In the genomic region with DNA sequence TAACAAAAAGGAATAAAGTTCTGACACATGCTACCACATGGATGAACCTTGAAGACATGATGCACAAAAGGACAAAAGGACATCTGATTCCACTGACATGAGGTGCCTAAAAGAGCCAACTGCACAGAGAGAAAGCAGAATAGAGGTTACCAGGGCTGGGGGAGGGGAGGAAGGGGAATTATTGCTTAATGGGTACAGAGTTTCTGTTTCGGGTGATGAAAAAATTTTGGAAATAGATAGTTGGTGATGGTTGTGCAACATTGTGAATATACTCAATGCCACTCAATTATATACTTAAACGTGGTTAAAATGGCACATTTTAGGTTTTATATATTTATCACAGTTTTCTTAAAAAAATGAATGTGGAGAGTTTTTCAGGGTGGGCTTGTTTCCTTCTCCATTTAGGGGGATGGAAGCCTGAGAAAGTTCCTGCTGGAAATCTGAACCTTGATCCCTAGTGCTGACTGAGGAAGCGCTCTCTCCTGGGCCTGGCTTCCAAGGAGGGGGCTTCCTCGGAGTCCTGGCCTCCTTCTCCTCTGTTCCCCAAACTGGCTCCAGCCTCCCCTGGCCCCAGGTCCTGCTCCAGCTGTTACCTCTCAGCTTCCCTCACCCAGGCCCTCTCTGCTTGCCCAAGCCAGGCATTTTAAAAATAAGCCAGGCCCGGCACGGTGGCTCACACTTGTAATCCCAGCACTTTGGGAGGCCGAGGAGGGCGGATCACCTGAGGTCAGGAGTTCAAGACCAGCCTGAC, we compare ENCODE assay signal across 14 cellular contexts.
DNase-seq lines count a peak whose midpoint lies in the region; ATAC-seq and TF ChIP-seq lines count a peak whose summit lies in the region.
"Had no signal": no experiment of that assay in that cellular context is flagged by ENCODE, and none has a peak within 500 bp of the region (broad histone marks: within the 10 kb centered on the region; RNA-seq: fewer than 3 reads in every experiment).

No MANE protein-coding gene starts in this region.

- peaks cover 10% of the 10 kb centered on the region; the same call in 1 of the 2 replicates for H3K79me2 ChIP-seq in DND-41 (ENCODE audit: insufficient read depth, low read length)

- TF ChIP-seq CTCF in DND-41 (IDR thresholded peaks at IDR 0.05; ENCODE audit: borderline replicate concordance, extremely low read depth, low read length, poor library complexity, severe bottlenecking): no peak

- peak overlapping the region; percentile 16; the same call in 1 of the 2 replicates for H3K27ac ChIP-seq in DND-41 (ENCODE audit: low read length)
- H3K27ac ChIP-seq: cardiac muscle cell had no signal

- no peaks in the 10 kb centered on the region for H3K27me3 ChIP-seq in DND-41 (ENCODE audit: insufficient read depth, low read length, poor library complexity)
- H3K27me3 ChIP-seq: cardiac muscle cell had no signal

- H3K9ac ChIP-seq in DND-41 (ENCODE audit: low read depth, low read length): no peak overlapping the region

- peak; percentile 66 to 74 for DNase-seq in AML-193 (lab: John Stamatoyannopoulos, UW)
- DNase-seq in DND-41: no peak
- peak; percentile 93 for DNase-seq in SIG-M5 treated with dmso at 0.1 percent for 504 hours (lab: John Stamatoyannopoulos, UW; ENCODE audit: unreplicated experiment)
- peak; percentile 67 for DNase-seq in left lobe of liver (ENCODE audit: low spot score)
- DNase-seq in AG20443 (ENCODE audit: low spot score): no peak
- no peak for DNase-seq in stimulated activated CD4-positive, alpha-beta T cell treated with anti-CD3 and anti-CD28 coated beads, Interleukin-1b, Interleukin-23, amount 100 ng/mL, for 48 hours
- no peak for DNase-seq in pons (ENCODE audit: low spot score)
- DNase-seq: activated CD4-positive, CD25-positive, alpha-beta regulatory T cell; effector CD4-positive, alpha-beta T cell; NCI-H2081; NCI-H524; T-helper 1 cell had no signal

- H4K20me1 ChIP-seq in DND-41 (ENCODE audit: insufficient read depth, low read length): no peaks in the 10 kb centered on the region

- no peak overlapping the region for H3K4me3 ChIP-seq in DND-41 (ENCODE audit: low read depth in 1 of 2, low read length in 2 of 2)
- H3K4me3 ChIP-seq: cardiac muscle cell had no signal

- H2AFZ ChIP-seq in DND-41 (ENCODE audit: low read depth, low read length): no peak overlapping the region

- peaks cover 32% of the 10 kb centered on the region for H3K4me1 ChIP-seq in DND-41 (ENCODE audit: insufficient read depth, low read length)

- no peaks in the 10 kb centered on the region for H3K9me3 ChIP-seq in DND-41 (ENCODE audit: insufficient read depth, low read length, severe bottlenecking)

- H3K4me2 ChIP-seq in DND-41 (ENCODE audit: insufficient read depth, low read length): no peak overlapping the region

- peaks cover 6% of the 10 kb centered on the region for H3K36me3 ChIP-seq in DND-41 (ENCODE audit: insufficient read depth, low read length)
- H3K36me3 ChIP-seq: cardiac muscle cell had no signal

- ATAC-seq in DND-41 (ENCODE audit: insufficient read depth, low read depth) (no peak), left lobe of liver (peak; percentile 83), HG03439 (IDR thresholded peaks at IDR 0.05; ENCODE audit: unreplicated experiment) (no peak)

Comparison
In these comparisons a context has a peak if more than half of its experiments do, and no peak if none do; other contexts are left out.
1. DNase-seq: peak in AML-193 (2 of 2), SIG-M5 treated with dmso at 0.1 percent for 504 hours (single experiment) and left lobe of liver (single experiment); none in DND-41 (single experiment), AG20443 (single experiment), stimulated activated CD4-positive, alpha-beta T cell treated with anti-CD3 and anti-CD28 coated beads, Interleukin-1b, Interleukin-23, amount 100 ng/mL, for 48 hours (single experiment) and pons (single experiment).